In the genomic region with DNA sequence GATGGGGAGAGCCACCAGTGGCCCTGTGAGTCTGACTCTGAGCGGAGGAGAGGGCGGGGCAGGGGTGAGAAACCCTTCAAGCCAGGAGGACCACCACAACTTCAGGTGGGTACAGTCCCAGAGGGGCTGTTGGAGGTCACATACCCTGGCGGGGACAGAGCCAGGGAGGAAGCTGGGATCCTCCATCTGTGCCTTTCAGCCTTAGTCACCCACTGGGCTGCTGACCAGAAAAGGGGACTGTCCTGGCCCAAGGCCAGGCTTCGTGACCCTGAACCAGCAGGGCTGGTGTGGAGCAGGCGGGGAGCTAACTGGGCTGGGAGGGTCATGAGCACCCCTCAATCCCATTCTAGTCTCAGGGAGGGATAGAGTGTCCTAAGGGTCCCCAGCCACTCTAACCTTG, we compare ENCODE assay signal across 24 cellular contexts. TPM values are rescaled to one million over a fixed set of nuclear protein-coding genes. Genes with fewer than 3 reads are reported as not detected.
A peak's percentile ranks its signal among the peaks of the same experiment; 100 is the strongest.
DNase-seq lines count a peak whose midpoint lies in the region; ATAC-seq, FAIRE-seq and TF ChIP-seq lines count a peak whose summit lies in the region.
"Had no signal": no experiment of that assay in that cellular context is flagged by ENCODE, and none has a peak within 500 bp of the region (broad histone marks: within the 10 kb centered on the region; RNA-seq: fewer than 3 reads in every experiment).

No MANE protein-coding gene starts in this region.

- H3K36me3 ChIP-seq in PC-3 (ENCODE audit: low read depth, low read length) (no peaks in the 10 kb centered on the region; the same call in 1 of the 2 replicates), subcutaneous abdominal adipose tissue (ENCODE audit: control insufficient read depth in 5 of 5, insufficient read depth in 5 of 5, low read length in 5 of 5) (no peaks in the 10 kb centered on the region)
- H3K36me3 ChIP-seq: cardiac muscle cell, esophagus squamous epithelium, HAP-1, tibial nerve had no signal

- no peak overlapping the region for H3K4me2 ChIP-seq in PC-3 (ENCODE audit: low read length)
- H3K4me2 ChIP-seq: A549 had no signal

- H2AFZ ChIP-seq in PC-3 (ENCODE audit: low read length): no peak overlapping the region

- no peaks in the 10 kb centered on the region for H3K9me2 ChIP-seq in PC-3 (replicated peaks; ENCODE audit: low read length)

- no peak overlapping the region for H3K4me3 ChIP-seq in PC-3 (ENCODE audit: low read length)
- H3K4me3 ChIP-seq in fibroblast of pulmonary artery (replicated peaks; ENCODE audit: low read depth, low read length): no peak overlapping the region
- H3K4me3 ChIP-seq in subcutaneous abdominal adipose tissue (ENCODE audit: low read depth in 1 of 5, low read length in 5 of 5): no peak overlapping the region
- H3K4me3 ChIP-seq: A549, cardiac muscle cell, esophagus squamous epithelium, HAP-1, mucosa of descending colon, SK-N-MC, tibial nerve had no signal

- POLR2A ChIA-PET in activated naive CD8-positive, alpha-beta T cell treated with anti-CD3 and anti-CD28 coated beads, Interleukin-2, amount 10 ng/mL, durations not matched to agents 7 days and 5 days (lab: Charles Lee): interaction anchor here (1.3 kb wide), 1 partner anchor 84 kb away, joined by 3 read pairs; the partner anchor contains the start of genes ATP5MK and PDCD11
- POLR2A ChIA-PET in PC-3 (lab: Charles Lee; ENCODE audit: unreplicated experiment): no interaction called here

- no TSS peak for BruUV-seq in PC-3 (replicated peaks; lab: Mats Ljungman, UMichigan)

- H3K27ac Mint-ChIP-seq in activated naive CD8-positive, alpha-beta T cell treated with anti-CD3 and anti-CD28 coated beads, Interleukin-2, amount 10 ng/mL, durations not matched to agents 7 days and 5 days: peak overlapping the region; percentile 42
- H3K27ac Mint-ChIP-seq in activated naive CD8-positive, alpha-beta T cell treated with anti-CD3 and anti-CD28 coated beads, Interleukin-2, amount 50 U/mL, for 24 hours: no peak overlapping the region
- no peak overlapping the region for H3K27ac Mint-ChIP-seq in stimulated activated effector memory CD8-positive, alpha-beta T cell treated with anti-CD3 and anti-CD28 coated beads, Interleukin-12 subunit alpha, Interleukin-12 subunit beta, amount 100 ng/mL, for 72 hours
- H3K27ac Mint-ChIP-seq: activated CD4-positive, alpha-beta T cell treated with anti-CD3 and anti-CD28 coated beads, Interleukin-2, amount 10 ng/mL, durations not matched to agents 24 days and 14 days; activated naive CD8-positive, alpha-beta T cell; activated T-cell treated with anti-CD3 and anti-CD28 coated beads, Interleukin-2, amount 50 U/mL, for 24 hours had no signal

- no peaks in the 10 kb centered on the region for H3K27me3 ChIP-seq in PC-3 (ENCODE audit: low read length)
- H3K27me3 ChIP-seq in subcutaneous abdominal adipose tissue (ENCODE audit: control insufficient read depth in 5 of 5, insufficient read depth in 4 of 5, low read length in 5 of 5): peaks cover 0 to 16% (median 2%) of the 10 kb centered on the region in 5 donors
- H3K27me3 ChIP-seq: cardiac muscle cell, esophagus squamous epithelium, tibial nerve had no signal

- no peak for FAIRE-seq in urothelium cell line (lab: Jason Lieb, UNC)
- FAIRE-seq: A549, GM12891, TTC549 had no signal

- no peaks in the 10 kb centered on the region for H3F3A ChIP-seq in PC-3 (ENCODE audit: low read length, unreplicated experiment)

- no peak overlapping the region for H3K4me3 Mint-ChIP-seq in activated naive CD8-positive, alpha-beta T cell treated with anti-CD3 and anti-CD28 coated beads, Interleukin-2, amount 10 ng/mL, durations not matched to agents 7 days and 5 days
- H3K4me3 Mint-ChIP-seq in activated naive CD8-positive, alpha-beta T cell treated with anti-CD3 and anti-CD28 coated beads, Interleukin-2, amount 50 U/mL, for 24 hours: no peak overlapping the region
- no peak overlapping the region for H3K4me3 Mint-ChIP-seq in stimulated activated effector memory CD8-positive, alpha-beta T cell treated with anti-CD3 and anti-CD28 coated beads, Interleukin-12 subunit alpha, Interleukin-12 subunit beta, amount 100 ng/mL, for 72 hours
- H3K4me3 Mint-ChIP-seq: activated CD4-positive, alpha-beta T cell treated with anti-CD3 and anti-CD28 coated beads, Interleukin-2, amount 10 ng/mL, durations not matched to agents 24 days and 14 days; activated naive CD8-positive, alpha-beta T cell; activated T-cell treated with anti-CD3 and anti-CD28 coated beads, Interleukin-2, amount 50 U/mL, for 24 hours had no signal

- peaks cover 23% of the 10 kb centered on the region for H3K4me1 Mint-ChIP-seq in activated naive CD8-positive, alpha-beta T cell treated with anti-CD3 and anti-CD28 coated beads, Interleukin-2, amount 10 ng/mL, durations not matched to agents 7 days and 5 days
- peaks cover 3% of the 10 kb centered on the region for H3K4me1 Mint-ChIP-seq in activated naive CD8-positive, alpha-beta T cell treated with anti-CD3 and anti-CD28 coated beads, Interleukin-2, amount 50 U/mL, for 24 hours
- H3K4me1 Mint-ChIP-seq in stimulated activated effector memory CD8-positive, alpha-beta T cell treated with anti-CD3 and anti-CD28 coated beads, Interleukin-12 subunit alpha, Interleukin-12 subunit beta, amount 100 ng/mL, for 72 hours: peaks cover 15% of the 10 kb centered on the region

- H3K36me3 Mint-ChIP-seq in activated naive CD8-positive, alpha-beta T cell treated with anti-CD3 and anti-CD28 coated beads, Interleukin-2, amount 10 ng/mL, durations not matched to agents 7 days and 5 days: no peaks in the 10 kb centered on the region
- no peaks in the 10 kb centered on the region for H3K36me3 Mint-ChIP-seq in activated naive CD8-positive, alpha-beta T cell treated with anti-CD3 and anti-CD28 coated beads, Interleukin-2, amount 50 U/mL, for 24 hours (ENCODE audit: low read depth)
- no peaks in the 10 kb centered on the region for H3K36me3 Mint-ChIP-seq in stimulated activated effector memory CD8-positive, alpha-beta T cell treated with anti-CD3 and anti-CD28 coated beads, Interleukin-12 subunit alpha, Interleukin-12 subunit beta, amount 100 ng/mL, for 72 hours
- H3K36me3 Mint-ChIP-seq: activated naive CD8-positive, alpha-beta T cell had no signal

- H3K9me3 ChIP-seq in PC-3 (ENCODE audit: low read length) (no peaks in the 10 kb centered on the region), subcutaneous abdominal adipose tissue (ENCODE audit: control insufficient read depth in 5 of 5, low read length in 5 of 5) (no peaks in the 10 kb centered on the region)
- H3K9me3 ChIP-seq: A549, esophagus squamous epithelium, HAP-1, mucosa of descending colon, tibial nerve had no signal

- intact Hi-C loops in PC-3 (cut with micrococcal nuclease): loop anchor here (5.0 kb wide), 1 partner anchor 48 kb away; no protein-coding TSS in a partner anchor

- H3K27ac ChIP-seq in PC-3 (ENCODE audit: low read length) (no peak overlapping the region), subcutaneous abdominal adipose tissue (ENCODE audit: low read depth, low read length) (peak overlapping the region; percentile 41)
- H3K27ac ChIP-seq: A549, cardiac muscle cell, esophagus squamous epithelium, SK-N-MC, tibial nerve had no signal

- H3K79me2 ChIP-seq in PC-3 (ENCODE audit: low read length): no peaks in the 10 kb centered on the region

- no peaks in the 10 kb centered on the region for H4K20me1 ChIP-seq in PC-3 (ENCODE audit: low read length)

- no peak overlapping the region for H3K9ac ChIP-seq in PC-3 (ENCODE audit: low read length)
- H3K9ac ChIP-seq in subcutaneous abdominal adipose tissue (ENCODE audit: low read length in 5 of 5): no peak overlapping the region

- no peak for DNase-seq in activated naive CD8-positive, alpha-beta T cell treated with anti-CD3 and anti-CD28 coated beads, Interleukin-2, amount 10 ng/mL, durations not matched to agents 7 days and 5 days
- DNase-seq in activated naive CD8-positive, alpha-beta T cell treated with anti-CD3 and anti-CD28 coated beads, Interleukin-2, amount 50 U/mL, for 24 hours: no peak
- DNase-seq in PC-3 (peak; percentile 49), fibroblast of pulmonary artery (ENCODE audit: low read depth) (peak; percentile 31), NCI-H446 treated with DMSO at 0.1 percent for 48 hours (lab: John Stamatoyannopoulos, UW) (no peak), urothelium cell line (ENCODE audit: low spot score) (no peak)
- DNase-seq in stimulated activated effector memory CD8-positive, alpha-beta T cell treated with anti-CD3 and anti-CD28 coated beads, Interleukin-12 subunit alpha, Interleukin-12 subunit beta, amount 100 ng/mL, for 72 hours (ENCODE audit: low spot score in 2 of 2): no peak
- DNase-seq: activated CD4-positive, alpha-beta T cell treated with anti-CD3 and anti-CD28 coated beads, Interleukin-2, amount 10 ng/mL, durations not matched to agents 24 days and 14 days; activated T-cell treated with anti-CD3 and anti-CD28 coated beads, Interleukin-2, amount 50 U/mL, for 24 hours; esophagus squamous epithelium; mucosa of descending colon; NCI-H1694 treated with DMSO at 0.1 percent for 48 hours; occipital lobe had no signal

- no peak for ATAC-seq in activated naive CD8-positive, alpha-beta T cell treated with anti-CD3 and anti-CD28 coated beads, Interleukin-2, amount 10 ng/mL, durations not matched to agents 7 days and 5 days (ENCODE audit: low read depth)
- ATAC-seq in activated naive CD8-positive, alpha-beta T cell treated with anti-CD3 and anti-CD28 coated beads, Interleukin-2, amount 50 U/mL, for 24 hours: no peak
- ATAC-seq in PC-3: peak; percentile 10
- ATAC-seq in stimulated activated effector memory CD8-positive, alpha-beta T cell treated with anti-CD3 and anti-CD28 coated beads, Interleukin-12 subunit alpha, Interleukin-12 subunit beta, amount 100 ng/mL, for 72 hours: no peak
- ATAC-seq: A549, mucosa of descending colon had no signal

- H3K4me1 ChIP-seq in PC-3 (ENCODE audit: insufficient read depth, low read length) (peaks cover 23% of the 10 kb centered on the region), subcutaneous abdominal adipose tissue (ENCODE audit: control insufficient read depth in 5 of 5, insufficient read depth in 5 of 5, low read length in 5 of 5) (peaks cover 0 to 19% (median 9%) of the 10 kb centered on the region in 5 donors)
- H3K4me1 ChIP-seq: HAP-1 had no signal

- CTCF ChIA-PET in PC-3 (lab: Charles Lee): interaction anchor here (0.9 kb wide), 1 partner anchor 206 kb away, joined by 4 read pairs; no protein-coding TSS in a partner anchor

- no peak for TF ChIP-seq CTCF in PC-3 (conservative IDR thresholded peaks at IDR 0.05; ENCODE audit: low read depth, low read length)
- no peak for TF ChIP-seq CTCF in fibroblast of pulmonary artery (IDR thresholded peaks at IDR 0.05; ENCODE audit: low read length, missing control alignments)

- H3K27me3 Mint-ChIP-seq in activated naive CD8-positive, alpha-beta T cell treated with anti-CD3 and anti-CD28 coated beads, Interleukin-2, amount 10 ng/mL, durations not matched to agents 7 days and 5 days: no peaks in the 10 kb centered on the region
- H3K27me3 Mint-ChIP-seq in activated naive CD8-positive, alpha-beta T cell treated with anti-CD3 and anti-CD28 coated beads, Interleukin-2, amount 50 U/mL, for 24 hours: no peaks in the 10 kb centered on the region
- H3K27me3 Mint-ChIP-seq: activated CD4-positive, alpha-beta T cell treated with anti-CD3 and anti-CD28 coated beads, Interleukin-2, amount 10 ng/mL, durations not matched to agents 24 days and 14 days; activated naive CD8-positive, alpha-beta T cell; activated T-cell treated with anti-CD3 and anti-CD28 coated beads, Interleukin-2, amount 50 U/mL, for 24 hours had no signal

- H3K9me3 Mint-ChIP-seq in activated naive CD8-positive, alpha-beta T cell treated with anti-CD3 and anti-CD28 coated beads, Interleukin-2, amount 10 ng/mL, durations not matched to agents 7 days and 5 days: no peaks in the 10 kb centered on the region
- H3K9me3 Mint-ChIP-seq in activated naive CD8-positive, alpha-beta T cell treated with anti-CD3 and anti-CD28 coated beads, Interleukin-2, amount 50 U/mL, for 24 hours: no peaks in the 10 kb centered on the region
- H3K9me3 Mint-ChIP-seq in stimulated activated effector memory CD8-positive, alpha-beta T cell treated with anti-CD3 and anti-CD28 coated beads, Interleukin-12 subunit alpha, Interleukin-12 subunit beta, amount 100 ng/mL, for 72 hours: no peaks in the 10 kb centered on the region
- H3K9me3 Mint-ChIP-seq: activated CD4-positive, alpha-beta T cell treated with anti-CD3 and anti-CD28 coated beads, Interleukin-2, amount 10 ng/mL, durations not matched to agents 24 days and 14 days; activated T-cell treated with anti-CD3 and anti-CD28 coated beads, Interleukin-2, amount 50 U/mL, for 24 hours had no signal

RNA-seq across cellular contexts. Expression of gene CALHM3, which starts 1.5 kb away (rescaled TPM):
- total RNA-seq in activated naive CD8-positive, alpha-beta T cell treated with anti-CD3 and anti-CD28 coated beads, Interleukin-2, amount 10 ng/mL, durations not matched to agents 7 days and 5 days: under 1 TPM; 0.17 to 0.67 TPM
- 2.3 and 4.1 TPM in 2 replicates for total RNA-seq in PC-3 (2014; rRNA removed)
- total RNA-seq: activated CD4-positive, alpha-beta T cell treated with anti-CD3 and anti-CD28 coated beads, Interleukin-2, amount 10 ng/mL, durations not matched to agents 24 days and 14 days; cardiac muscle cell; esophagus squamous epithelium; HT-29; mucosa of descending colon; NCI-H460; occipital lobe; tibial nerve had no signal

RNA-seq across cellular contexts. Expression of gene NEURL1, which starts 13.0 kb away (rescaled TPM):
- total RNA-seq in activated naive CD8-positive, alpha-beta T cell treated with anti-CD3 and anti-CD28 coated beads, Interleukin-2, amount 10 ng/mL, durations not matched to agents 7 days and 5 days: 1 to 10 TPM; 1.6 to 2.0 TPM
- 1.7 and 3.5 TPM in 2 replicates for total RNA-seq in PC-3 (2014; rRNA removed)
- total RNA-seq: NCI-H460 had no signal

RNA-seq across cellular contexts. Expression of gene CALHM1, which starts 21.8 kb away (rescaled TPM):
- under 1 TPM; 0.74 to 0.94 TPM for total RNA-seq in activated naive CD8-positive, alpha-beta T cell treated with anti-CD3 and anti-CD28 coated beads, Interleukin-2, amount 10 ng/mL, durations not matched to agents 7 days and 5 days
- not detected in 2 replicates for total RNA-seq in PC-3 (2014; rRNA removed)
- total RNA-seq: activated CD4-positive, alpha-beta T cell treated with anti-CD3 and anti-CD28 coated beads, Interleukin-2, amount 10 ng/mL, durations not matched to agents 24 days and 14 days; cardiac muscle cell; esophagus squamous epithelium; HT-29; mucosa of descending colon; NCI-H460; occipital lobe; tibial nerve had no signal

RNA-seq across cellular contexts. Expression of gene CALHM2, which starts 28.4 kb away (rescaled TPM):
- 100 to 1,000 TPM; 117 to 124 TPM for total RNA-seq in activated naive CD8-positive, alpha-beta T cell treated with anti-CD3 and anti-CD28 coated beads, Interleukin-2, amount 10 ng/mL, durations not matched to agents 7 days and 5 days
- 1.3 and 2.0 TPM in 2 replicates for total RNA-seq in PC-3 (2014; rRNA removed)

Comparison
In these comparisons a context has a peak if more than half of its experiments do, and no peak if none do; other contexts are left out.
1. DNase-seq: peak in PC-3 (single experiment) and fibroblast of pulmonary artery (single experiment); none in activated naive CD8-positive, alpha-beta T cell treated with anti-CD3 and anti-CD28 coated beads, Interleukin-2, amount 10 ng/mL, durations not matched to agents 7 days and 5 days (single experiment), activated naive CD8-positive, alpha-beta T cell treated with anti-CD3 and anti-CD28 coated beads, Interleukin-2, amount 50 U/mL, for 24 hours (single experiment), NCI-H446 treated with DMSO at 0.1 percent for 48 hours (single experiment), urothelium cell line (single experiment) and stimulated activated effector memory CD8-positive, alpha-beta T cell treated with anti-CD3 and anti-CD28 coated beads, Interleukin-12 subunit alpha, Interleukin-12 subunit beta, amount 100 ng/mL, for 72 hours (0 of 2).